In genomic region chr22:31290494-31291402, GRCh38 we compare ENCODE assay signal across 1 cellular context.
TF ChIP-seq lines count a peak whose summit lies in the region.

No MANE protein-coding gene starts in this region.

TF ChIP-seq in HepG2, 621 proteins besides CTCF, POLR2A, EP300 and RAD21 (continued from another document and continues in another):
- TF ChIP-seq WIZ (CRISPR knock-in tag; IDR thresholded peaks at IDR 0.05) (peak; percentile 84; the same call in 1 of the 2 replicates), ATM (IDR thresholded peaks at IDR 0.05; ENCODE audit: borderline replicate concordance) (no peak), NFE2L1 (CRISPR knock-in tag; IDR thresholded peaks at IDR 0.05; ENCODE audit: borderline replicate concordance) (no peak), FOXP1 (IDR thresholded peaks at IDR 0.05) (peak; percentile 56), FOXP1 (CRISPR knock-in tag; IDR thresholded peaks at IDR 0.05) (peak; percentile 88), MEIS1 (CRISPR knock-in tag; IDR thresholded peaks at IDR 0.05; ENCODE audit: borderline replicate concordance) (peak; percentile 55; the same call in 1 of the 2 replicates), TERF1 (CRISPR knock-in tag; IDR thresholded peaks at IDR 0.05) (no peak; the same call in 1 of the 2 replicates), ZNF18 (CRISPR knock-in tag; IDR thresholded peaks at IDR 0.05; ENCODE audit: insufficient replicate concordance) (no peak), TRIM22 (IDR thresholded peaks at IDR 0.05) (no peak), ZNF207 (IDR thresholded peaks at IDR 0.05; ENCODE audit: borderline replicate concordance) (no peak), ZBTB1 (CRISPR knock-in tag; IDR thresholded peaks at IDR 0.05; ENCODE audit: borderline replicate concordance) (no peak), RARA (CRISPR knock-in tag; IDR thresholded peaks at IDR 0.05) (peak; percentile 76), HNRNPK (IDR thresholded peaks at IDR 0.05; ENCODE audit: low read depth, low read length, poor library complexity, severe bottlenecking) (peak; percentile 38), PBX3 (CRISPR knock-in tag; IDR thresholded peaks at IDR 0.05; ENCODE audit: borderline replicate concordance) (peak; percentile 83; the same call in 1 of the 2 replicates), MAFF (IDR thresholded peaks at IDR 0.05; ENCODE audit: low read depth, low read length) (no peak), SAFB2 (CRISPR knock-in tag; IDR thresholded peaks at IDR 0.05; ENCODE audit: borderline replicate concordance, low read depth) (peak; percentile 80; the same call in 1 of the 2 replicates), ZNF460 (CRISPR knock-in tag; IDR thresholded peaks at IDR 0.05; ENCODE audit: borderline replicate concordance) (no peak), CENPBD1 (CRISPR knock-in tag; IDR thresholded peaks at IDR 0.05; ENCODE audit: borderline replicate concordance, low read depth) (no peak), ZNF451 (CRISPR knock-in tag; IDR thresholded peaks at IDR 0.05) (no peak), ZBTB25 (CRISPR knock-in tag; IDR thresholded peaks at IDR 0.05) (0 out of 2 replicates have a peak, but pooled peaks have one; percentile 19), AHR (CRISPR knock-in tag; IDR thresholded peaks at IDR 0.05) (0 out of 2 replicates have a peak, but pooled peaks have one; percentile 38), JARID2 (CRISPR knock-in tag; IDR thresholded peaks at IDR 0.05; ENCODE audit: insufficient replicate concordance) (peak; percentile 40), ZNF788 (CRISPR knock-in tag; IDR thresholded peaks at IDR 0.05; ENCODE audit: borderline replicate concordance) (peak; percentile 77; the same call in 1 of the 2 replicates), HOXA5 (CRISPR knock-in tag; IDR thresholded peaks at IDR 0.05) (peak; percentile 75; the same call in 1 of the 2 replicates), ARID2 (CRISPR knock-in tag; IDR thresholded peaks at IDR 0.05; ENCODE audit: borderline replicate concordance) (no peak), FOSL2 (CRISPR knock-in tag; IDR thresholded peaks at IDR 0.05) (peak; percentile 45; the same call in 1 of the 2 replicates), ZNF513 (CRISPR knock-in tag; conservative IDR thresholded peaks at IDR 0.05) (no peak), RCOR2 (CRISPR knock-in tag; IDR thresholded peaks at IDR 0.05) (no peak), ZNF318 (CRISPR knock-in tag; IDR thresholded peaks at IDR 0.05) (peak; percentile 91; the same call in 1 of the 2 replicates), ZNF3 (CRISPR knock-in tag; IDR thresholded peaks at IDR 0.05) (peak; percentile 21; the same call in 1 of the 2 replicates), PPARG (CRISPR knock-in tag; conservative IDR thresholded peaks at IDR 0.05) (no peak; the same call in 1 of the 2 replicates), CREBL2 (CRISPR knock-in tag; IDR thresholded peaks at IDR 0.05; ENCODE audit: borderline replicate concordance) (peak; percentile 62; the same call in 1 of the 2 replicates), KAT7 (CRISPR knock-in tag; IDR thresholded peaks at IDR 0.05; ENCODE audit: borderline replicate concordance) (peak; percentile 51; the same call in 1 of the 2 replicates), ZSCAN22 (CRISPR knock-in tag; IDR thresholded peaks at IDR 0.05) (no peak), PHF5A (CRISPR knock-in tag; IDR thresholded peaks at IDR 0.05; ENCODE audit: low read depth, unreplicated experiment) (no peak), CBFB (CRISPR knock-in tag; IDR thresholded peaks at IDR 0.05) (0 out of 2 replicates have a peak, but pooled peaks have one; percentile 40), MED13 (CRISPR knock-in tag; IDR thresholded peaks at IDR 0.05) (peak; percentile 73; the same call in 1 of the 2 replicates), RFX1 (IDR thresholded peaks at IDR 0.05) (no peak), NCOR1 (IDR thresholded peaks at IDR 0.05; ENCODE audit: borderline replicate concordance, low read length) (no peak), ZNF282 (IDR thresholded peaks at IDR 0.05; ENCODE audit: partially characterized antibody) (no peak), CCAR2 (optimal IDR thresholded peaks at IDR 0.05; ENCODE audit: low read depth, low read length) (no peak), SRSF1 (optimal IDR thresholded peaks at IDR 0.05; ENCODE audit: low read depth, low read length) (no peak), E2F2 (CRISPR knock-in tag; IDR thresholded peaks at IDR 0.05; ENCODE audit: borderline replicate concordance) (0 out of 2 replicates have a peak, but pooled peaks have one; percentile 46), ZNF10 (CRISPR knock-in tag; IDR thresholded peaks at IDR 0.05; ENCODE audit: borderline replicate concordance, low read depth) (no peak)
